ENCODE assay signal across 13 cellular contexts in the genomic region with DNA sequence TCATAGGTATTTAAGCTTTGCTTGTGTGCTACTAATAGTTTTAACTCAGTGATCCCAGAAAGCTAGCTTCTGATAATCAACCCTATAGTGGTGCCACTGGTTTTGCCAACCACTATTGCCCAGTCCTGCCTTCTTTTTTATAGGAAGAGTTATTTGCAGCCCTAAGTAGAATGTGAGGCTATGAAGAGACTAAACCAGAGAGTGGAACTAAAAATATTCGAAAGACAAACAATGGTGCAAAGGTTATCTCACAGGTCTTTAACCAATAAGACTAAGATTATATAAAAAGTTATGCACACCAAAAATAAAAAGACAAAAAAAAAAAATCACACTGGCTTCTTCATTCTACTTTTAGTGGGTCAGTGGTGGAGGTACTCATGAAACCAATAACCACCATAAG.
DNase-seq lines count a peak whose midpoint lies in the region; ATAC-seq and TF ChIP-seq lines count a peak whose summit lies in the region.
"Had no signal": no experiment of that assay in that cellular context is flagged by ENCODE, and none has a peak within 500 bp of the region (broad histone marks: within the 10 kb centered on the region; RNA-seq: fewer than 3 reads in every experiment).

No MANE protein-coding gene starts in this region.

- peaks cover 0 to 18% (median 3%) of the 10 kb centered on the region in 4 donors for H3K4me1 ChIP-seq in right lobe of liver
- H3K4me1 ChIP-seq in osteoblast (ENCODE audit: insufficient read depth, low read length) = no peaks in the 10 kb centered on the region
- H3K4me1 ChIP-seq: BLaER1 treated with 17β-estradiol and CSF1 and Interleukin-3, amounts not matched to agents 10 nM and 100 nM had no signal

- H3K27ac Mint-ChIP-seq in WTC11 = peak overlapping the region; percentile 34; the same call in 1 of the 2 replicates
- H3K27ac Mint-ChIP-seq in central memory CD8-positive, alpha-beta T cell (ENCODE audit: low read depth) = peak overlapping the region; percentile 10
- H3K27ac Mint-ChIP-seq in Calu3 (ENCODE audit: unreplicated experiment) = no peak overlapping the region
- H3K27ac Mint-ChIP-seq: B cell; CD8-positive, alpha-beta memory T cell; GM23338 had no signal

- no peak overlapping the region for H3K4me3 ChIP-seq in right lobe of liver
- H3K4me3 ChIP-seq in osteoblast (ENCODE audit: insufficient read depth, low read length) = no peak overlapping the region
- H3K4me3 ChIP-seq: BLaER1 treated with 17β-estradiol and CSF1 and Interleukin-3, amounts not matched to agents 10 nM and 100 nM; GM23338 had no signal

- no peaks in the 10 kb centered on the region for H3K27me3 ChIP-seq in right lobe of liver
- no peaks in the 10 kb centered on the region for H3K27me3 ChIP-seq in osteoblast (ENCODE audit: insufficient read depth, low read length)
- H3K27me3 ChIP-seq: BLaER1 treated with 17β-estradiol and CSF1 and Interleukin-3, amounts not matched to agents 10 nM and 100 nM had no signal

- no peak overlapping the region for H2AFZ ChIP-seq in osteoblast (ENCODE audit: low read length)
- H2AFZ ChIP-seq: GM23338 had no signal

- H3K36me3 ChIP-seq in right lobe of liver (peaks cover 0 to 4% (median 1%) of the 10 kb centered on the region in 4 donors), osteoblast (ENCODE audit: insufficient read depth, low read length) (peaks cover 25% of the 10 kb centered on the region)

- H3K4me3 Mint-ChIP-seq in WTC11 (no peak overlapping the region), Calu3 (ENCODE audit: low read depth, unreplicated experiment) (no peak overlapping the region)
- H3K4me3 Mint-ChIP-seq in central memory CD8-positive, alpha-beta T cell = no peak overlapping the region
- H3K4me3 Mint-ChIP-seq: B cell; CD8-positive, alpha-beta memory T cell; GM23338 had no signal

- no peak for TF ChIP-seq POLR2A in right lobe of liver (IDR thresholded peaks at IDR 0.05)

- H3K9me3 Mint-ChIP-seq in WTC11 = no peaks in the 10 kb centered on the region
- H3K9me3 Mint-ChIP-seq in central memory CD8-positive, alpha-beta T cell = no peaks in the 10 kb centered on the region
- no peaks in the 10 kb centered on the region for H3K9me3 Mint-ChIP-seq in Calu3 (ENCODE audit: low read depth, unreplicated experiment)
- H3K9me3 Mint-ChIP-seq: CD8-positive, alpha-beta memory T cell; GM23338 had no signal

- H4K20me1 ChIP-seq in osteoblast (ENCODE audit: insufficient read depth, low read length) = peaks cover 11% of the 10 kb centered on the region

- no peak for ATAC-seq in WTC11
- no peak for ATAC-seq in central memory CD8-positive, alpha-beta T cell (replicated peaks; ENCODE audit: extremely low read depth, poor library complexity, severe bottlenecking)
- ATAC-seq in right lobe of liver = peak; percentile 52 to 66 (median 62)
- no peak for ATAC-seq in GM21360 (IDR thresholded peaks at IDR 0.05; ENCODE audit: unreplicated experiment)
- ATAC-seq: GM23338 had no signal

- POLR2A ChIA-PET in WTC11 (lab: Charles Lee) = no interaction called here

- H3K79me2 ChIP-seq in osteoblast (ENCODE audit: insufficient read depth, low read length) = peaks cover 49% of the 10 kb centered on the region

- H3K27ac ChIP-seq in right lobe of liver = peak overlapping the region in 2 of 3 donors; percentile 41 to 44
- no peak overlapping the region for H3K27ac ChIP-seq in osteoblast (ENCODE audit: low read depth, low read length)
- H3K27ac ChIP-seq: BLaER1 treated with 17β-estradiol and CSF1 and Interleukin-3, amounts not matched to agents 10 nM and 100 nM had no signal

- H3K27me3 Mint-ChIP-seq in WTC11 (ENCODE audit: low read depth) (no peaks in the 10 kb centered on the region), Calu3 (ENCODE audit: unreplicated experiment) (no peaks in the 10 kb centered on the region)
- no peaks in the 10 kb centered on the region for H3K27me3 Mint-ChIP-seq in central memory CD8-positive, alpha-beta T cell
- H3K27me3 Mint-ChIP-seq: B cell; CD8-positive, alpha-beta memory T cell had no signal

- no peak overlapping the region for H3K4me2 ChIP-seq in osteoblast (ENCODE audit: insufficient read depth, low read length)
- H3K4me2 ChIP-seq: BLaER1 treated with 17β-estradiol and CSF1 and Interleukin-3, amounts not matched to agents 10 nM and 100 nM; GM23338 had no signal

- H3K9me3 ChIP-seq in right lobe of liver (no peaks in the 10 kb centered on the region), osteoblast (ENCODE audit: low read depth, low read length) (no peaks in the 10 kb centered on the region)
- H3K9me3 ChIP-seq: BLaER1 treated with 17β-estradiol and CSF1 and Interleukin-3, amounts not matched to agents 10 nM and 100 nM had no signal

- no TSS peak for BruUV-seq in Calu3 (replicated peaks; lab: Mats Ljungman, UMichigan)

- intact Hi-C loops in right lobe of liver (cut with DNase I) = no loop called here
- intact Hi-C loops in Calu3 (cut with micrococcal nuclease; ENCODE audit: unreplicated experiment) = no loop called here
- intact Hi-C loops in posterior cingulate gyrus (cut with DNase I) = no loop called here

- WGBS in right lobe of liver (ENCODE audit: insufficient coverage, low coverage, low lambda C conversion rate, missing lambda C conversion rate) = 36% methylated on average over 1 of the region's 1 CpG

- H3K36me3 Mint-ChIP-seq in WTC11 = peaks cover 21% of the 10 kb centered on the region
- H3K36me3 Mint-ChIP-seq in central memory CD8-positive, alpha-beta T cell (ENCODE audit: insufficient read depth) = peaks cover 31% of the 10 kb centered on the region
- peaks cover 20% of the 10 kb centered on the region for H3K36me3 Mint-ChIP-seq in Calu3 (ENCODE audit: insufficient read depth, unreplicated experiment)

- H3K4me1 Mint-ChIP-seq in WTC11 (no peaks in the 10 kb centered on the region), Calu3 (ENCODE audit: low read depth, unreplicated experiment) (no peaks in the 10 kb centered on the region)
- H3K4me1 Mint-ChIP-seq in central memory CD8-positive, alpha-beta T cell = peaks cover 15% of the 10 kb centered on the region
- H3K4me1 Mint-ChIP-seq: GM23338 had no signal

- TF ChIP-seq CTCF in WTC11 (IDR thresholded peaks at IDR 0.05) = no peak
- TF ChIP-seq CTCF in right lobe of liver (IDR thresholded peaks at IDR 0.05) = no peak
- TF ChIP-seq CTCF in osteoblast (IDR thresholded peaks at IDR 0.05; ENCODE audit: extremely low read depth, low read depth, low read length) = no peak
- no peak for TF ChIP-seq CTCF in Calu3 (IDR thresholded peaks at IDR 0.05; ENCODE audit: unreplicated experiment)

- DNase-seq in WTC11 (ENCODE audit: low spot score) (no peak), right lobe of liver (no peak), osteoblast (ENCODE audit: insufficient read length, low spot score, missing footprints) (peak; percentile 17), Calu3 (no peak), posterior cingulate gyrus (no peak)
- DNase-seq in central memory CD8-positive, alpha-beta T cell (ENCODE audit: low spot score in 2 of 2) = no peak
- DNase-seq: CD8-positive, alpha-beta memory T cell; COR-L47; HCEC 1CT had no signal

- CTCF ChIA-PET in WTC11 (lab: Charles Lee) = no interaction called here
- CTCF ChIA-PET in Calu3 (lab: Charles Lee) = no interaction called here

TF ChIP-seq in WTC11, 78 proteins besides CTCF, POLR2A, EP300 and RAD21 (continues in another document):
- no peak for TF ChIP-seq ZNF232 (CRISPR knock-in tag; IDR thresholded peaks at IDR 0.05)
- no peak for TF ChIP-seq ARID4B (CRISPR knock-in tag; IDR thresholded peaks at IDR 0.05; ENCODE audit: borderline replicate concordance)
- TF ChIP-seq, protein P1, sequence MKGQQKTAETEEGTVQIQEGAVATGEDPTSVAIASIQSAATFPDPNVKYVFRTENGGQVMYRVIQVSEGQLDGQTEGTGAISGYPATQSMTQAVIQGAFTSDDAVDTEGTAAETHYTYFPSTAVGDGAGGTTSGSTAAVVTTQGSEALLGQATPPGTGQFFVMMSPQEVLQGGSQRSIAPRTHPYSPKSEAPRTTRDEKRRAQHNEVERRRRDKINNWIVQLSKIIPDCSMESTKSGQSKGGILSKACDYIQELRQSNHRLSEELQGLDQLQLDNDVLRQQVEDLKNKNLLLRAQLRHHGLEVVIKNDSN (CRISPR knock-in tag; IDR thresholded peaks at IDR 0.05) = no peak
- TF ChIP-seq PREB (CRISPR knock-in tag; IDR thresholded peaks at IDR 0.05; ENCODE audit: borderline replicate concordance) = no peak

Comparison
In these comparisons a context has a peak if more than half of its experiments do, and no peak if none do; other contexts are left out.
1. ATAC-seq: peak in right lobe of liver (4 of 4); none in WTC11 (single experiment), central memory CD8-positive, alpha-beta T cell (single experiment) and GM21360 (single experiment).